Comparison of ENCODE assay signal across 26 cellular contexts in genomic region chr7:152231089-152231488, GRCh38.
"Had no signal": no experiment of that assay in that cellular context is flagged by ENCODE, and none has a peak within 500 bp of the region (broad histone marks: within the 10 kb centered on the region; RNA-seq: fewer than 3 reads in every experiment).

No MANE protein-coding gene starts in this region.

- H3K27me3 ChIP-seq: brain microvascular endothelial cell had no signal

- DNase-seq: activated B cell treated with CpG ODN at 0.5 μM for 24 hours; activated CD4-positive, alpha-beta T cell treated with anti-CD3 and anti-CD28 coated beads for 48 hours; activated CD4-positive, alpha-beta T cell treated with anti-CD3 and anti-CD28 coated beads, Interleukin-2, amount 50 U/mL, for 1 hour; activated CD4-positive, alpha-beta T cell treated with anti-CD3 and anti-CD28 coated beads, Interleukin-2, amount 50 U/mL, for 48 hours; activated CD8-positive, alpha-beta memory T cell treated with anti-CD3 and anti-CD28 coated beads for 24 hours; activated CD8-positive, alpha-beta T cell treated with anti-CD3 and anti-CD28 coated beads for 36 hours; activated effector memory CD4-positive, alpha-beta T cell treated with Interleukin-2 at 50 U/mL for 16 hours; activated gamma-delta T cell treated with Interleukin-2 at 50 U/mL for 16 hours; activated naive CD4-positive, alpha-beta T cell treated with anti-CD3 and anti-CD28 coated beads, Interleukin-2, amount 50 U/mL, for 16 hours; activated naive CD4-positive, alpha-beta T cell treated with Interleukin-2 at 50 U/mL for 16 hours; activated T-cell treated with anti-CD3 and anti-CD28 coated beads, Interleukin-2, amount 50 U/mL, for 4 hours; amniotic stem cell; anterior cingulate cortex; brain microvascular endothelial cell; cortex of kidney; effector memory CD4-positive, alpha-beta T cell; endodermal cell; foreskin fibroblast; head of caudate nucleus; T-cell; T1000; WERI-Rb-1 had no signal

- H3K27me3 Mint-ChIP-seq: activated B cell treated with CpG ODN at 0.5 μM for 24 hours; activated CD8-positive, alpha-beta T cell treated with anti-CD3 and anti-CD28 coated beads for 36 hours; activated naive CD8-positive, alpha-beta T cell; activated T-helper 17 cell treated with anti-CD3 and anti-CD28 coated beads, Interleukin-2, amount 50 U/mL, for 72 hours; central memory CD8-positive, alpha-beta T cell; T-cell had no signal

- H3K4me1 Mint-ChIP-seq: activated T-helper 17 cell treated with anti-CD3 and anti-CD28 coated beads, Interleukin-2, amount 50 U/mL, for 72 hours; central memory CD8-positive, alpha-beta T cell; endodermal cell; T-cell had no signal

- H3K27ac Mint-ChIP-seq: activated B cell treated with CpG ODN at 0.5 μM for 24 hours; activated CD8-positive, alpha-beta T cell treated with anti-CD3 and anti-CD28 coated beads for 36 hours; activated naive CD8-positive, alpha-beta T cell; activated T-helper 17 cell treated with anti-CD3 and anti-CD28 coated beads, Interleukin-2, amount 50 U/mL, for 72 hours; endodermal cell; T-cell; T-helper 1 cell treated with Interleukin-12 subunit alpha and Interleukin-12 subunit beta and Interleukin-4 antibody, amounts not matched to agents 30 μg/mL and 1 μg/mL, for 36 hours had no signal

- H3K36me3 ChIP-seq: brain microvascular endothelial cell, WERI-Rb-1 had no signal

- H3K9me3 Mint-ChIP-seq: activated B cell treated with CpG ODN at 0.5 μM for 24 hours; activated CD8-positive, alpha-beta T cell treated with anti-CD3 and anti-CD28 coated beads for 36 hours; activated T-cell treated with anti-CD3 and anti-CD28 coated beads, Interleukin-2, amount 50 U/mL, for 4 hours; activated T-helper 17 cell treated with anti-CD3 and anti-CD28 coated beads, Interleukin-2, amount 50 U/mL, for 72 hours; central memory CD8-positive, alpha-beta T cell; endodermal cell; T-cell; T-helper 1 cell treated with Interleukin-12 subunit alpha and Interleukin-12 subunit beta and Interleukin-4 antibody, amounts not matched to agents 30 μg/mL and 1 μg/mL, for 36 hours had no signal

- H3K4me3 Mint-ChIP-seq: activated B cell treated with CpG ODN at 0.5 μM for 24 hours; activated CD8-positive, alpha-beta T cell treated with anti-CD3 and anti-CD28 coated beads for 36 hours; activated naive CD8-positive, alpha-beta T cell; activated T-cell treated with anti-CD3 and anti-CD28 coated beads, Interleukin-2, amount 50 U/mL, for 4 hours; activated T-helper 17 cell treated with anti-CD3 and anti-CD28 coated beads, Interleukin-2, amount 50 U/mL, for 72 hours; central memory CD8-positive, alpha-beta T cell; endodermal cell; T-cell; T-helper 1 cell treated with Interleukin-12 subunit alpha and Interleukin-12 subunit beta and Interleukin-4 antibody, amounts not matched to agents 30 μg/mL and 1 μg/mL, for 36 hours had no signal

- H3K27ac ChIP-seq: brain microvascular endothelial cell, WERI-Rb-1 had no signal
